ENCODE assay signal across 1 cellular context in the genomic region with DNA sequence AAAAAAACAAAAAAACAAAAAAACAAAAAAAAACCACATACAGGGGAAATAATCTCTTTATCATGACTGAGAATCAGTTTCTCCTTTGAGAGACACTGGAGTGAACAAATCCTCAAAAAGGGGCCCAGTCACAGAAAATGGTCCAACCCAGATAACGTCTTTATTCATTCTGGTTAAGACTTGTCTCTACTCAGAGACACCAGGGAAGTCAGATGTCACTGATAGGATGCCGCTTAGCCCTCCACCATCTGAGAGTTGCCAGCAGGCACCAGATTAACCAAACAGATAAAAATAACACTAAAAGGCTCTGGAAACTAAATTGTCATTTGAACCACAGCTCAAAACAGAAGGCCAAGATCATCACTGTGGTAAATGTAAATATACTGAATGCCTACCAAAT.
TF ChIP-seq lines count a peak whose summit lies in the region.

No MANE protein-coding gene starts in this region.

TF ChIP-seq in SK-N-SH treated with all-trans-retinoic acid at 6 μM for 48 hours, 23 proteins besides CTCF, POLR2A, EP300 and RAD21 (continued from another document):
- TF ChIP-seq, protein P1, sequence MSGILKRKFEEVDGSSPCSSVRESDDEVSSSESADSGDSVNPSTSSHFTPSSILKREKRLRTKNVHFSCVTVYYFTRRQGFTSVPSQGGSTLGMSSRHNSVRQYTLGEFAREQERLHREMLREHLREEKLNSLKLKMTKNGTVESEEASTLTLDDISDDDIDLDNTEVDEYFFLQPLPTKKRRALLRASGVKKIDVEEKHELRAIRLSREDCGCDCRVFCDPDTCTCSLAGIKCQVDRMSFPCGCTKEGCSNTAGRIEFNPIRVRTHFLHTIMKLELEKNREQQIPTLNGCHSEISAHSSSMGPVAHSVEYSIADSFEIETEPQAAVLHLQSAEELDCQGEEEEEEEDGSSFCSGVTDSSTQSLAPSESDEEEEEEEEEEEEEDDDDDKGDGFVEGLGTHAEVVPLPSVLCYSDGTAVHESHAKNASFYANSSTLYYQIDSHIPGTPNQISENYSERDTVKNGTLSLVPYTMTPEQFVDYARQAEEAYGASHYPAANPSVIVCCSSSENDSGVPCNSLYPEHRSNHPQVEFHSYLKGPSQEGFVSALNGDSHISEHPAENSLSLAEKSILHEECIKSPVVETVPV (CRISPR knock-in tag; IDR thresholded peaks at IDR 0.05) = no peak
- no peak for TF ChIP-seq ZC3H10 (CRISPR knock-in tag; IDR thresholded peaks at IDR 0.05)
- no peak for TF ChIP-seq ZFP3 (CRISPR knock-in tag; IDR thresholded peaks at IDR 0.05)
- TF ChIP-seq ARNTL (CRISPR knock-in tag; IDR thresholded peaks at IDR 0.05; ENCODE audit: borderline replicate concordance, low read depth) = no peak
- no peak for TF ChIP-seq ZNF8 (CRISPR knock-in tag; IDR thresholded peaks at IDR 0.05)
